In genomic region chr12:95215925-95216324, GRCh38 we compare ENCODE assay signal across 8 cellular contexts. TPM values are rescaled to one million over a fixed set of nuclear protein-coding genes. Genes with fewer than 3 reads are reported as not detected.
A peak's percentile ranks its signal among the peaks of the same experiment; 100 is the strongest.
DNase-seq lines count a peak whose midpoint lies in the region; ATAC-seq and TF ChIP-seq lines count a peak whose summit lies in the region.

No MANE protein-coding gene starts in this region.

- no peak overlapping the region for H2AFZ ChIP-seq in fibroblast of lung (ENCODE audit: low read length)

- H3K4me2 ChIP-seq in fibroblast of lung (ENCODE audit: extremely low read depth, insufficient read depth, low read length) = peak overlapping the region; percentile 88

- H3K4me3 ChIP-seq in GM12875 (ENCODE audit: low read depth, low read length) (peak overlapping the region; percentile 94), SJSA1 (peak overlapping the region; percentile 72), fibroblast of lung (replicated peaks in 1 of 4; ENCODE audit: control extremely low read depth in 1 of 4, insufficient read depth in 1 of 4, low read depth in 3 of 4, low read length in 4 of 4) (peak overlapping the region; percentile 37 to 87 (median 72)), retinal pigment epithelial cell (ENCODE audit: low read length) (peak overlapping the region; percentile 90)

- peaks cover 31% of the 10 kb centered on the region for H3K79me2 ChIP-seq in fibroblast of lung (ENCODE audit: control insufficient read depth, insufficient read depth, low read length)

- TF ChIP-seq CTCF in GM12875 (IDR thresholded peaks at IDR 0.05; ENCODE audit: borderline replicate concordance, insufficient read depth, low read depth, low read length) = no peak
- TF ChIP-seq CTCF in fibroblast of lung (conservative IDR thresholded peaks at IDR 0.05 in 1 of 2, IDR thresholded peaks at IDR 0.05 in 1 of 2; ENCODE audit: low read depth in 1 of 2, low read length in 2 of 2) = no peak
- no peak for TF ChIP-seq CTCF in retinal pigment epithelial cell (conservative IDR thresholded peaks at IDR 0.05; ENCODE audit: low read depth, low read length)

- H3K4me1 ChIP-seq in SJSA1 (replicated peaks) (peaks cover 23% of the 10 kb centered on the region; the same call in 1 of the 2 replicates), fibroblast of lung (ENCODE audit: control insufficient read depth, extremely low read depth, insufficient read depth, low read length) (no peaks in the 10 kb centered on the region)

- H3K9ac ChIP-seq in fibroblast of lung (ENCODE audit: insufficient read depth, low read length) = no peak overlapping the region

- no peaks in the 10 kb centered on the region for H3K27me3 ChIP-seq in SJSA1 (replicated peaks)
- no peaks in the 10 kb centered on the region for H3K27me3 ChIP-seq in fibroblast of lung (ENCODE audit: control insufficient read depth, insufficient read depth, low read length)

- ATAC-seq in GM21528 (IDR thresholded peaks at IDR 0.05; ENCODE audit: low FRiP score, unreplicated experiment) (no peak), GM18870 (IDR thresholded peaks at IDR 0.05; ENCODE audit: unreplicated experiment) (no peak), HG02885 (IDR thresholded peaks at IDR 0.05; ENCODE audit: poor library complexity, unreplicated experiment) (no peak)

- H3K9me3 ChIP-seq in SJSA1 (replicated peaks) (no peaks in the 10 kb centered on the region), fibroblast of lung (ENCODE audit: control insufficient read depth, insufficient read depth, low read depth, low read length) (no peaks in the 10 kb centered on the region)

- H3K36me3 ChIP-seq in SJSA1 (peaks cover 3% of the 10 kb centered on the region), fibroblast of lung (ENCODE audit: control insufficient read depth, insufficient read depth, low read length) (no peaks in the 10 kb centered on the region)

- H3K27ac ChIP-seq in SJSA1 = no peak overlapping the region
- H3K27ac ChIP-seq in fibroblast of lung (ENCODE audit: insufficient read depth, low read length) = no peak overlapping the region

- DNase-seq in A172 (ENCODE audit: low spot score) (peak; percentile 52), SJSA1 (ENCODE audit: low read depth in 1 of 2, low spot score in 2 of 2) (peak in 1 of 2 experiments; percentile 33), fibroblast of lung (ENCODE audit: low read depth in 2 of 2) (peak; percentile 69 to 80), retinal pigment epithelial cell (ENCODE audit: low read depth) (no peak)

- no peaks in the 10 kb centered on the region for H4K20me1 ChIP-seq in fibroblast of lung (ENCODE audit: control insufficient read depth, extremely low read depth, insufficient read depth, low read length)

RNA-seq across cellular contexts. Expression of gene FGD6, which starts 1.3 kb away (rescaled TPM):
- 12.3 and 12.4 TPM in 2 replicates for total RNA-seq in A172 (2014; rRNA removed; shearing (Covaris generic))
- total RNA-seq in SJSA1 (2014; rRNA removed; shearing (Covaris generic)) = 8.2 and 8.5 TPM in 2 replicates
- total RNA-seq in fibroblast of lung = 3.3 and 5.6 TPM in 2 replicates
- polyA plus RNA-seq in fibroblast of lung = 3.0 and 4.7 TPM in 2 replicates
- polyA plus RNA-seq in fibroblast of lung (2012) = 1.4 and 2.1 TPM in 2 replicates
- 0.78 and 1.5 TPM in 2 replicates for polyA minus RNA-seq in fibroblast of lung (ENCODE audit: low replicate concordance)

RNA-seq across cellular contexts. Expression of gene VEZT, which starts 1.7 kb away (rescaled TPM):
- 82.6 and 104 TPM in 2 replicates for total RNA-seq in A172 (2014; rRNA removed; shearing (Covaris generic))
- 73.2 and 80.4 TPM in 2 replicates for total RNA-seq in SJSA1 (2014; rRNA removed; shearing (Covaris generic))
- total RNA-seq in fibroblast of lung = 50.1 and 76.6 TPM in 2 replicates
- polyA plus RNA-seq in fibroblast of lung = 96.1 and 123 TPM in 2 replicates
- polyA plus RNA-seq in fibroblast of lung (2012) = 45.7 and 52.9 TPM in 2 replicates
- polyA minus RNA-seq in fibroblast of lung (ENCODE audit: low replicate concordance) = 23.8 and 32.3 TPM in 2 replicates
